ENCODE assay signal across 8 cellular contexts in genomic region chr13:38686635-38687245, GRCh38. TPM values are rescaled to one million over a fixed set of nuclear protein-coding genes. Genes with fewer than 3 reads are reported as not detected.
DNase-seq lines count a peak whose midpoint lies in the region; ATAC-seq, FAIRE-seq and TF ChIP-seq lines count a peak whose summit lies in the region.

TSS of gene FREM2 (plus strand) at chr13:38687077. CDS start at chr13:38687345, 268 bp downstream.

- H3K9ac ChIP-seq in astrocyte (ENCODE audit: low read length) = no peak within 1 kb of the TSS

- H2AFZ ChIP-seq in astrocyte (ENCODE audit: low read depth, low read length) = peak within 1 kb of the TSS; percentile 84

- peak within 1 kb of the TSS; percentile 54 for H3K4me3 ChIP-seq in astrocyte (ENCODE audit: insufficient read depth, low read depth, low read length)
- peak within 1 kb of the TSS; percentile 91 for H3K4me3 ChIP-seq in iPS-18c (ENCODE audit: insufficient read depth, low read depth, low read length)
- H3K4me3 ChIP-seq in small intestine (ENCODE audit: low read depth in 1 of 2, low read length in 2 of 2) = peak within 1 kb of the TSS in 1 of 2 donors; percentile 48

- peak within 1 kb of the TSS; percentile 93 for H3K4me2 ChIP-seq in astrocyte (ENCODE audit: low read length)

- FAIRE-seq in astrocyte (lab: Jason Lieb, UNC) (no peak), small intestine (lab: Jason Lieb, UNC) (no peak)

- H3K27me3 ChIP-seq in astrocyte (ENCODE audit: insufficient read depth, low read length) (peaks cover 18% of the 10 kb centered on the region), small intestine (ENCODE audit: control insufficient read depth in 2 of 2, insufficient read depth in 2 of 2, low read length in 2 of 2) (peaks cover 5 to 14% of the 10 kb centered on the region in 2 donors)

- 2% methylated on average over 32 to 37 of the region's 37 CpGs for WGBS in small intestine, 3 donors

- H4K20me1 ChIP-seq in astrocyte (ENCODE audit: insufficient read depth, low read length) = no peaks in the 10 kb centered on the region

- H3K36me3 ChIP-seq in astrocyte (ENCODE audit: insufficient read depth, low read length) (no peaks in the 10 kb centered on the region), small intestine (ENCODE audit: control insufficient read depth in 2 of 2, insufficient read depth in 2 of 2, low read length in 2 of 2) (no peaks in the 10 kb centered on the region)

- no peak for ATAC-seq in HG03571 (IDR thresholded peaks at IDR 0.05; ENCODE audit: unreplicated experiment)
- ATAC-seq in HG03159 (IDR thresholded peaks at IDR 0.05; ENCODE audit: unreplicated experiment) = no peak

- H3K9me3 ChIP-seq in astrocyte (ENCODE audit: insufficient read depth, low read depth, low read length) (peaks cover 3% of the 10 kb centered on the region), iPS-18c (ENCODE audit: control insufficient read depth, insufficient read depth, low read length) (peaks cover 3% of the 10 kb centered on the region), small intestine (ENCODE audit: control insufficient read depth, low read depth) (no peaks in the 10 kb centered on the region)

- peak within 1 kb of the TSS; percentile 83 for H3K4me3 Mint-ChIP-seq in astrocyte (ENCODE audit: unreplicated experiment)
- peak within 1 kb of the TSS in 1 of 2 donors; percentile 80 for H3K4me3 Mint-ChIP-seq in CD14-positive monocyte

- H3K36me3 Mint-ChIP-seq in astrocyte (ENCODE audit: low read depth, unreplicated experiment) (no peaks in the 10 kb centered on the region), CD14-positive monocyte (no peaks in the 10 kb centered on the region)

- H3K27me3 Mint-ChIP-seq in astrocyte (ENCODE audit: low read depth, unreplicated experiment) (peaks cover 15% of the 10 kb centered on the region), CD14-positive monocyte (ENCODE audit: low read depth in 3 of 3) (peaks cover 23 to 36% (median 27%) of the 10 kb centered on the region in 3 donors)

- intact Hi-C loops in CD14-positive monocyte (cut with micrococcal nuclease) = no loop called here

- DNase-seq in ELF-1 (ENCODE audit: low read depth, low spot score) (peak; percentile 95), NCI-H1930 (lab: John Stamatoyannopoulos, UW) (peak; percentile 81 to 84), astrocyte (ENCODE audit: low read depth) (peak; percentile 53), small intestine (peak; percentile 67), CD14-positive monocyte (ENCODE audit: low spot score) (no peak)

- no peaks in the 10 kb centered on the region for H3K79me2 ChIP-seq in astrocyte (ENCODE audit: insufficient read depth, low read length)

- H3K9me3 Mint-ChIP-seq in astrocyte (ENCODE audit: unreplicated experiment) (no peaks in the 10 kb centered on the region), CD14-positive monocyte (peaks cover 0 to 5% (median 0%) of the 10 kb centered on the region in 7 donors)

- peaks cover 16% of the 10 kb centered on the region for H3K4me1 ChIP-seq in astrocyte (ENCODE audit: insufficient read depth, low read length)
- no peaks in the 10 kb centered on the region for H3K4me1 ChIP-seq in small intestine (ENCODE audit: control insufficient read depth in 2 of 2, insufficient read depth in 1 of 2, low read depth in 1 of 2, low read length in 1 of 2)

- H3K4me1 Mint-ChIP-seq in astrocyte (ENCODE audit: low read depth, unreplicated experiment) (peaks cover 5% of the 10 kb centered on the region), CD14-positive monocyte (no peaks in the 10 kb centered on the region)

- H3K27ac Mint-ChIP-seq in astrocyte (ENCODE audit: unreplicated experiment) (no peak within 1 kb of the TSS), CD14-positive monocyte (no peak within 1 kb of the TSS)

- TF ChIP-seq CTCF in astrocyte (IDR thresholded peaks at IDR 0.05; ENCODE audit: insufficient read depth, low read depth, low read length) (no peak), CD14-positive monocyte (IDR thresholded peaks at IDR 0.05) (no peak)

- no peak within 1 kb of the TSS for H3K27ac ChIP-seq in astrocyte (ENCODE audit: low read depth, low read length)
- H3K27ac ChIP-seq in small intestine (ENCODE audit: low read depth in 1 of 2, low read length in 1 of 2) = no peak within 1 kb of the TSS

RNA-seq across cellular contexts. Expression of gene FREM2, which starts in this region (rescaled TPM):
- total RNA-seq in astrocyte = 0.67 and 2.8 TPM in 2 replicates
- polyA plus RNA-seq in small intestine (under 1 TPM in 1 of 3 donors, not detected in 2; 0.10 TPM), CD14-positive monocyte (not detected)

Comparison
In these comparisons a context has a peak if more than half of its experiments do, and no peak if none do; other contexts are left out.
1. Peak in DNase-seq in small intestine; RNA of the gene not detected or under 1 TPM.